Comparison of ENCODE assay signal across 8 cellular contexts in genomic region chr17:67374329-67375053, GRCh38. TPM values are rescaled to one million over a fixed set of nuclear protein-coding genes. Genes with fewer than 3 reads are reported as not detected.
A peak's percentile ranks its signal among the peaks of the same experiment; 100 is the strongest.
DNase-seq lines count a peak whose midpoint lies in the region; ATAC-seq lines count a peak whose summit lies in the region.

No MANE protein-coding gene starts in this region.

- intact Hi-C loops in left colon (cut with DNase I, micrococcal nuclease) = loop anchor here (5.0 to 10.0 kb wide), 4 partner anchors 98 to 313 kb away; no protein-coding TSS in a partner anchor

- peak; percentile 42 for ATAC-seq in HG03175 (IDR thresholded peaks at IDR 0.05; ENCODE audit: unreplicated experiment)
- ATAC-seq in left colon = peak; percentile 40
- ATAC-seq in HG02970 (IDR thresholded peaks at IDR 0.05; ENCODE audit: low FRiP score, unreplicated experiment) = no peak

- no peak overlapping the region for H3K27ac ChIP-seq in caudate nucleus (ENCODE audit: low read depth, low read length)

- peak; percentile 90 for DNase-seq in ELR (ENCODE audit: low read depth)
- peak; percentile 83 to 87 for DNase-seq in NCI-H524 (lab: John Stamatoyannopoulos, UW)
- peak; percentile 81 for DNase-seq in activated CD4-positive, CD25-positive, alpha-beta regulatory T cell treated with anti-CD3 and anti-CD28 coated beads, Interleukin-2, amount 50 U/mL, for 72 hours
- peak in 55 of 61 donors; percentile 18 to 90 (median 56) for DNase-seq in caudate nucleus (lab: John Stamatoyannopoulos, UW)
- DNase-seq in left colon = peak; percentile 82 to 93
- peak; percentile 81 to 84 for DNase-seq in stimulated activated CD4-positive, alpha-beta T cell treated with anti-CD3 and anti-CD28 coated beads, Interleukin-2, amount 100 ng/mL, for 48 hours

RNA-seq across cellular contexts. Expression of gene PITPNC1, which starts 2.6 kb away (rescaled TPM):
- total RNA-seq in left colon = 10 to 100 TPM; 13.7 to 15.6 TPM

RNA-seq across cellular contexts. Expression of gene PSMD12, which starts 8.1 kb away (rescaled TPM):
- total RNA-seq in left colon = 10 to 100 TPM; 36.9 to 40.2 TPM
